ENCODE assay signal across 6 cellular contexts in genomic region chr5:54709096-54709495, GRCh38.
"Had no signal": no experiment of that assay in that cellular context is flagged by ENCODE, and none has a peak within 500 bp of the region (broad histone marks: within the 10 kb centered on the region; RNA-seq: fewer than 3 reads in every experiment).

No MANE protein-coding gene starts in this region.

- DNase-seq: H9, HCEC 1CT had no signal

- FAIRE-seq: H1, H54, HTR-8/SVneo had no signal

- H3K4me3 ChIP-seq: GM23338 had no signal

- H2AFZ ChIP-seq: GM23338 had no signal

- H3K4me2 ChIP-seq: GM23338 had no signal
